In genomic region chr9:91694081-91694870, GRCh38 we compare ENCODE assay signal across 18 cellular contexts.
DNase-seq lines count a peak whose midpoint lies in the region; ATAC-seq and TF ChIP-seq lines count a peak whose summit lies in the region.
"Had no signal": no experiment of that assay in that cellular context is flagged by ENCODE, and none has a peak within 500 bp of the region (broad histone marks: within the 10 kb centered on the region; RNA-seq: fewer than 3 reads in every experiment).

No MANE protein-coding gene starts in this region.

- ATAC-seq in central memory CD8-positive, alpha-beta T cell (replicated peaks; ENCODE audit: extremely low read depth, poor library complexity, severe bottlenecking), result peak; percentile 49
- ATAC-seq in GM21786 (IDR thresholded peaks at IDR 0.05; ENCODE audit: unreplicated experiment), result no peak
- ATAC-seq: PC-3 had no signal

- CTCF ChIA-PET in CD8-positive, alpha-beta memory T cell (lab: Charles Lee), result no interaction called here

- no peaks in the 10 kb centered on the region for H3K9me3 Mint-ChIP-seq in CD8-positive, alpha-beta memory T cell
- peaks cover 5% of the 10 kb centered on the region for H3K9me3 Mint-ChIP-seq in central memory CD8-positive, alpha-beta T cell

- peak; percentile 26 for DNase-seq in NCI-H2171 treated with DMSO at 0.1 percent for 48 hours (lab: John Stamatoyannopoulos, UW)
- DNase-seq in NCI-H2171 (lab: John Stamatoyannopoulos, UW), result no peak
- peak in 3 of 5 donors; percentile 4 to 66 (median 30) for DNase-seq in CD8-positive, alpha-beta memory T cell
- DNase-seq in NCI-H2081 (lab: John Stamatoyannopoulos, UW), result peak; percentile 20 to 71
- DNase-seq in central memory CD8-positive, alpha-beta T cell (ENCODE audit: low spot score in 2 of 2), result no peak
- no peak for DNase-seq in activated T-cell treated with anti-CD3 and anti-CD28 coated beads, Interleukin-2, amount 50 U/mL, for 1 hour
- DNase-seq in ovary, result no peak
- DNase-seq: 8988T, BE2C, EL, Karpas-422, MG63, NCI-H1092 treated with DMSO at 0.1 percent for 48 hours, NCI-H1694 treated with DMSO at 0.1 percent for 48 hours, NCI-H526 treated with DMSO at 0.1 percent for 48 hours, PC-3, SJCRH30 had no signal

- H3K4me3 ChIP-seq in CD8-positive, alpha-beta memory T cell (ENCODE audit: low read length), result no peak overlapping the region
- no peak overlapping the region for H3K4me3 ChIP-seq in ovary
- H3K4me3 ChIP-seq: MG63, SJCRH30 had no signal

- no peaks in the 10 kb centered on the region for H3K4me1 ChIP-seq in CD8-positive, alpha-beta memory T cell (ENCODE audit: insufficient read depth, low read length)
- peaks cover 1% of the 10 kb centered on the region for H3K4me1 ChIP-seq in ovary (ENCODE audit: insufficient read depth)
- H3K4me1 ChIP-seq: BE2C, SJCRH30 had no signal

- H3K36me3 ChIP-seq in CD8-positive, alpha-beta memory T cell (ENCODE audit: insufficient read depth, low read length), result no peaks in the 10 kb centered on the region
- no peaks in the 10 kb centered on the region for H3K36me3 ChIP-seq in ovary
- H3K36me3 ChIP-seq: BE2C, MG63, SJCRH30 had no signal

- H3K36me3 Mint-ChIP-seq in CD8-positive, alpha-beta memory T cell, result no peaks in the 10 kb centered on the region
- H3K36me3 Mint-ChIP-seq in central memory CD8-positive, alpha-beta T cell (ENCODE audit: insufficient read depth), result peaks cover 2% of the 10 kb centered on the region

- 73 to 87% (median 84%) methylated on average over 6 of the region's 6 CpGs for WGBS in ovary, 3 donors

- peak overlapping the region in 7 of 8 donors; percentile 30 to 89 (median 80) for H3K27ac Mint-ChIP-seq in CD8-positive, alpha-beta memory T cell
- no peak overlapping the region for H3K27ac Mint-ChIP-seq in central memory CD8-positive, alpha-beta T cell (ENCODE audit: low read depth)

- no peaks in the 10 kb centered on the region for H3K9me3 ChIP-seq in CD8-positive, alpha-beta memory T cell (ENCODE audit: low read length)
- no peaks in the 10 kb centered on the region for H3K9me3 ChIP-seq in ovary
- H3K9me3 ChIP-seq: BE2C, MG63, SJCRH30 had no signal

- H3K4me1 Mint-ChIP-seq in CD8-positive, alpha-beta memory T cell, result peaks cover 5 to 35% (median 33%) of the 10 kb centered on the region in 3 donors
- H3K4me1 Mint-ChIP-seq in central memory CD8-positive, alpha-beta T cell, result peaks cover 4% of the 10 kb centered on the region

- TF ChIP-seq POLR2A in ovary (IDR thresholded peaks at IDR 0.05), result no peak

- H3K27me3 Mint-ChIP-seq in CD8-positive, alpha-beta memory T cell, result peaks cover 0 to 2% of the 10 kb centered on the region in 2 donors
- H3K27me3 Mint-ChIP-seq in central memory CD8-positive, alpha-beta T cell, result no peaks in the 10 kb centered on the region

- H3K27ac ChIP-seq in CD8-positive, alpha-beta memory T cell (ENCODE audit: low read depth, low read length), result no peak overlapping the region
- no peak overlapping the region for H3K27ac ChIP-seq in ovary
- H3K27ac ChIP-seq: SJCRH30 had no signal

- intact Hi-C loops in ovary (cut with DNase I), result no loop called here

- peak overlapping the region in 6 of 7 donors; percentile 5 to 61 (median 32) for H3K4me3 Mint-ChIP-seq in CD8-positive, alpha-beta memory T cell
- H3K4me3 Mint-ChIP-seq in central memory CD8-positive, alpha-beta T cell, result no peak overlapping the region

- no peak for TF ChIP-seq CTCF in ovary (IDR thresholded peaks at IDR 0.05)

- no peaks in the 10 kb centered on the region for H3K27me3 ChIP-seq in CD8-positive, alpha-beta memory T cell (ENCODE audit: insufficient read depth, low read length, poor library complexity, severe bottlenecking)
- H3K27me3 ChIP-seq in ovary, result no peaks in the 10 kb centered on the region
- H3K27me3 ChIP-seq: BE2C, MG63, SJCRH30 had no signal

- TF ChIP-seq EP300 in ovary (IDR thresholded peaks at IDR 0.05), result no peak

- POLR2A ChIA-PET in CD8-positive, alpha-beta memory T cell (lab: Charles Lee), result no interaction called here

Comparison
In these comparisons a context has a peak if more than half of its experiments do, and no peak if none do; other contexts are left out.
1. DNase-seq: peak in NCI-H2171 treated with DMSO at 0.1 percent for 48 hours (single experiment), CD8-positive, alpha-beta memory T cell (3 of 5) and NCI-H2081 (2 of 2); none in NCI-H2171 (single experiment), central memory CD8-positive, alpha-beta T cell (0 of 2), activated T-cell treated with anti-CD3 and anti-CD28 coated beads, Interleukin-2, amount 50 U/mL, for 1 hour (single experiment) and ovary (0 of 5).